In the genomic region with DNA sequence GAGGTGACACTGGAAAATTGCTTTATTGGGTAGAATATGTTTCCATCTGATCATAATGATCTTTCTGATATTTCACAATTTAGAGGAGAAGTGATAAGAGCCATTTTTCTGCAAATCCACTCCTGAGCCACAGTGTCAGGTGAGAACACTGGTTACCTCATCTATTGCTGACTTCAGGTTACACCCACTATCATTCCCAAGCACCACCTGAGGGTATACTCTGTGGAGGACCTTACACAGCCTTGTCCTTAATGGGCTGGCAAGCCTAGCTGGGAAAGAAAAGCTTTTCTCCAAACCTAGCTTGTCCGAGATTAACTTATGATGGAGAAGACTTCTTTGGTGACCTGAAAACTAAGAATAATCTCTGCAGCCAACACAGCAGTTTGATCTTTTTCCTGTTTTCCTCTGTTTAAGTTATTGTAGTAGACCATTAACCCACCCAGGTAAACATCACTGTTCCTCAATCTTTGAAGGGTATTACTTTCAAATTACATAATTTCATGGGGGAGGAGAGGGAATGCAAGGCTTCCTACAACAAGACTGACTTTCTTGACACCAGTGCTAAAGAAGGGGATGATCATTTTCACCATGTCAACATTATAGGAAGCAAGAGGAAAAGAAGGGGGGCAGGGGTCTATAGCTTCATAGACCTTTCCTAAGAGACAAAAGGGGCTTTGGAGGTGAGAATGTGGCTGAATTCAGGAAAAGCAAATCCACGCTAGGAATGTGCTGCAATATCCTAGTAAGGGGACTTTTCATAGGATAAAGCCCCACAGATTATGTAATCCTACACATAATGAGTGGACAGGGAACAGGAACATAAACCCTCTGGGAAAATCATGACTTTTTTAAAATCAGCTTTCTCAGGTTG, we compare ENCODE assay signal across 8 cellular contexts. TPM values are rescaled to one million over a fixed set of nuclear protein-coding genes. Genes with fewer than 3 reads are reported as not detected.
DNase-seq lines count a peak whose midpoint lies in the region; ATAC-seq, FAIRE-seq and TF ChIP-seq lines count a peak whose summit lies in the region.

No MANE protein-coding gene starts in this region.

- peak overlapping the region; percentile 79 to 98 (median 94); a peak in 18 of 22 replicates for H3K4me2 ChIP-seq in BLaER1 treated with 17β-estradiol and CSF1 and Interleukin-3, amounts not matched to agents 10 nM and 100 nM

- no peak for FAIRE-seq in GM12892 (lab: Jason Lieb, UNC)

- H3K36me3 Mint-ChIP-seq in chondrocyte (ENCODE audit: low read depth) = no peaks in the 10 kb centered on the region
- no peaks in the 10 kb centered on the region for H3K36me3 Mint-ChIP-seq in naive thymus-derived CD4-positive, alpha-beta T cell

- TF ChIP-seq CTCF in chondrocyte (IDR thresholded peaks at IDR 0.05) = no peak

- TF ChIP-seq POLR2A in GM12892 (IDR thresholded peaks at IDR 0.05; ENCODE audit: low read depth, low read length) = no peak

- H3K36me3 ChIP-seq in BLaER1 treated with 17β-estradiol and CSF1 and Interleukin-3, amounts not matched to agents 10 nM and 100 nM = no peaks in the 10 kb centered on the region
- no peaks in the 10 kb centered on the region for H3K36me3 ChIP-seq in naive thymus-derived CD4-positive, alpha-beta T cell (ENCODE audit: control insufficient read depth in 2 of 3, insufficient read depth in 3 of 3, low read length in 3 of 3)

- POLR2A ChIA-PET in naive thymus-derived CD4-positive, alpha-beta T cell (lab: Charles Lee) = interaction anchor here (0.6 kb wide), 1 partner anchor 12 kb away, joined by 3 read pairs; no protein-coding TSS in a partner anchor

- DNase-seq in LHCN-M2 (ENCODE audit: low read depth) = peak; percentile 17
- DNase-seq in chondrocyte (ENCODE audit: low spot score) = no peak
- no peak for DNase-seq in naive thymus-derived CD4-positive, alpha-beta T cell
- no peak for DNase-seq in GM12892 (ENCODE audit: insufficient read length)
- DNase-seq in NCI-H2107 (lab: John Stamatoyannopoulos, UW) = no peak
- DNase-seq in SIG-M5 treated with dmso at 0.1 percent for 504 hours (lab: John Stamatoyannopoulos, UW; ENCODE audit: unreplicated experiment) = no peak
- no peak for DNase-seq in NCI-H526 (lab: John Stamatoyannopoulos, UW)

- H3K27me3 ChIP-seq in BLaER1 treated with 17β-estradiol and CSF1 and Interleukin-3, amounts not matched to agents 10 nM and 100 nM = no peaks in the 10 kb centered on the region
- no peaks in the 10 kb centered on the region for H3K27me3 ChIP-seq in naive thymus-derived CD4-positive, alpha-beta T cell (ENCODE audit: control insufficient read depth in 2 of 2, insufficient read depth in 2 of 2, low read length in 2 of 2)

- peak overlapping the region; percentile 93 for H3K4me3 Mint-ChIP-seq in chondrocyte (ENCODE audit: unreplicated experiment)
- peak overlapping the region; percentile 49 to 98 (median 97) for H3K4me3 Mint-ChIP-seq in naive thymus-derived CD4-positive, alpha-beta T cell

- no peaks in the 10 kb centered on the region for H4K20me1 ChIP-seq in BLaER1 treated with 17β-estradiol and CSF1 and Interleukin-3, amounts not matched to agents 10 nM and 100 nM

- H3K9me3 Mint-ChIP-seq in chondrocyte (ENCODE audit: low read depth) = no peaks in the 10 kb centered on the region
- H3K9me3 Mint-ChIP-seq in naive thymus-derived CD4-positive, alpha-beta T cell = no peaks in the 10 kb centered on the region

- CTCF ChIA-PET in naive thymus-derived CD4-positive, alpha-beta T cell (lab: Charles Lee) = interaction anchor here (1.1 kb wide), 1 partner anchor 36 kb away, joined by 3 read pairs; no protein-coding TSS in a partner anchor

- peak overlapping the region; percentile 97 for H3K27ac Mint-ChIP-seq in chondrocyte (ENCODE audit: unreplicated experiment)
- H3K27ac Mint-ChIP-seq in naive thymus-derived CD4-positive, alpha-beta T cell = peak overlapping the region in 1 of 9 donors; percentile 82

- H3K27me3 Mint-ChIP-seq in chondrocyte (ENCODE audit: low read depth) = no peaks in the 10 kb centered on the region
- peaks cover 0 to 17% (median 0%) of the 10 kb centered on the region in 5 donors for H3K27me3 Mint-ChIP-seq in naive thymus-derived CD4-positive, alpha-beta T cell

- peak overlapping the region in 2 of 11 experiments; percentile 79; a peak in 1 of 22 replicates for H3K9ac ChIP-seq in BLaER1 treated with 17β-estradiol and CSF1 and Interleukin-3, amounts not matched to agents 10 nM and 100 nM

- intact Hi-C loops in naive thymus-derived CD4-positive, alpha-beta T cell (cut with micrococcal nuclease) = no loop called here

- peaks cover 32% of the 10 kb centered on the region for H3K4me1 Mint-ChIP-seq in chondrocyte (ENCODE audit: low read depth)
- peaks cover 14 to 29% (median 21%) of the 10 kb centered on the region in 7 donors for H3K4me1 Mint-ChIP-seq in naive thymus-derived CD4-positive, alpha-beta T cell

- H3K4me1 ChIP-seq in BLaER1 treated with 17β-estradiol and CSF1 and Interleukin-3, amounts not matched to agents 10 nM and 100 nM = peaks cover 12 to 28% (median 18%) of the 10 kb centered on the region in 10 experiments
- peaks cover 5 to 13% of the 10 kb centered on the region in 2 donors for H3K4me1 ChIP-seq in naive thymus-derived CD4-positive, alpha-beta T cell (ENCODE audit: control insufficient read depth in 2 of 2, insufficient read depth in 2 of 2, low read length in 2 of 2)

- H3K4me3 ChIP-seq in BLaER1 treated with 17β-estradiol and CSF1 and Interleukin-3, amounts not matched to agents 10 nM and 100 nM = peak overlapping the region in 4 of 10 experiments; percentile 79 to 84 (median 80); a peak in 5 of 20 replicates
- peak overlapping the region; percentile 90 for H3K4me3 ChIP-seq in naive thymus-derived CD4-positive, alpha-beta T cell (ENCODE audit: low read length)

- H3K9me3 ChIP-seq in BLaER1 treated with 17β-estradiol and CSF1 and Interleukin-3, amounts not matched to agents 10 nM and 100 nM (replicated peaks in 1 of 11) = no peaks in the 10 kb centered on the region
- no peaks in the 10 kb centered on the region for H3K9me3 ChIP-seq in naive thymus-derived CD4-positive, alpha-beta T cell (ENCODE audit: control insufficient read depth in 2 of 3, low read length in 3 of 3)

- ATAC-seq in naive thymus-derived CD4-positive, alpha-beta T cell = no peak

- no peak overlapping the region for H3K27ac ChIP-seq in BLaER1 treated with 17β-estradiol and CSF1 and Interleukin-3, amounts not matched to agents 10 nM and 100 nM
- no peak overlapping the region for H3K27ac ChIP-seq in naive thymus-derived CD4-positive, alpha-beta T cell (ENCODE audit: low read depth, low read length)

RNA-seq across cellular contexts. Expression of a gene that starts 1.7 kb away (rescaled TPM):
- 85.8 and 98.4 TPM in 2 replicates for total RNA-seq in LHCN-M2 (2014; rRNA removed)
- 20.2 TPM for polyA plus RNA-seq in LHCN-M2 (2012)
- total RNA-seq in chondrocyte = 6.5 to 7.1 TPM (median 6.7 TPM) in 3 replicates
- 1 to 10 TPM; 3.2 to 8.9 (median 4.8) TPM for total RNA-seq in naive thymus-derived CD4-positive, alpha-beta T cell
- 1 to 10 TPM; 1.2 to 2.9 TPM for polyA plus RNA-seq in naive thymus-derived CD4-positive, alpha-beta T cell
- 2.4 TPM for polyA plus RNA-seq in GM12892 (2012; ENCODE audit: missing spikeins)

RNA-seq across cellular contexts. Expression of a gene that starts 41.4 kb away (rescaled TPM):
- 109 and 120 TPM in 2 replicates for total RNA-seq in LHCN-M2 (2014; rRNA removed)
- polyA plus RNA-seq in LHCN-M2 (2012) = 13.4 TPM
- total RNA-seq in chondrocyte = 16.9 to 18.9 TPM (median 17.2 TPM) in 3 replicates
- total RNA-seq in naive thymus-derived CD4-positive, alpha-beta T cell = 10 to 100 TPM in 1 of 5 experiments, 1 to 10 TPM in 4; 1.3 to 41.2 (median 2.1) TPM
- polyA plus RNA-seq in naive thymus-derived CD4-positive, alpha-beta T cell = 1 to 10 TPM; 1.3 to 1.6 TPM
- polyA plus RNA-seq in GM12892 (2012; ENCODE audit: missing spikeins) = 14.7 TPM
